ENCODE assay signal across 14 cellular contexts in the genomic region with DNA sequence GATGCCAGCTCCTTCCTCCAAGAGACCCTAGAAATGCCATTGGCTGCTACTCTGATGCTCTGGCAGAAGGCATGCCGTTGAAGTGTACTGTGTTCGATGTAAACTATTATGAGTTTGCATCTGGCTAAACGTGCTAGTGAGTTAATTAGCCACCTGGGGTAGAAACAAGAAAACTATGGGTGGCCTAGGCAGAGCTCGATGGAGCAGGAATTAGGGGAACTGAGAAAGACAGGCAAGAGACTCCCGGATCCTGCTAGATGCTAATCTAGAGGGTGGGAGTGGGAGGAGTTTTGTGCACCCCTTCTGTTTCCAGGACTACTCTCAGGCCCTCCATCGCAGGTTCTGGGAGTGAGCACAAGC. TPM values are rescaled to one million over a fixed set of nuclear protein-coding genes. Genes with fewer than 3 reads are reported as not detected.
DNase-seq lines count a peak whose midpoint lies in the region; ATAC-seq, FAIRE-seq and TF ChIP-seq lines count a peak whose summit lies in the region.
"Had no signal": no experiment of that assay in that cellular context is flagged by ENCODE, and none has a peak within 500 bp of the region (broad histone marks: within the 10 kb centered on the region; RNA-seq: fewer than 3 reads in every experiment).

No MANE protein-coding gene starts in this region.

- H3K9ac ChIP-seq in HepG2 (ENCODE audit: insufficient read depth, low read depth, low read length) (no peak overlapping the region), PC-3 (ENCODE audit: low read length) (no peak overlapping the region)

- H3K4me2 ChIP-seq in HepG2 (ENCODE audit: low read depth, low read length) (no peak overlapping the region), PC-3 (ENCODE audit: low read length) (no peak overlapping the region)

- in situ Hi-C loops in HepG2 (cut with HindIII; ENCODE audit: extremely low pct_ligation_motif_present, low pct_unique_long_range_greater_than_20kb): no loop called here

- H3K9me3 Mint-ChIP-seq in brain: peaks cover 0 to 3% (median 0%) of the 10 kb centered on the region in 5 experiments
- H3K9me3 Mint-ChIP-seq: CD8-positive, alpha-beta T cell; GM23338; H9 had no signal

- intact Hi-C loops in HepG2 (cut with micrococcal nuclease; ENCODE audit: unreplicated experiment) (loop anchor here (1.0 to 5.0 kb wide), 2 partner anchors 61 to 76 kb away; no protein-coding TSS in a partner anchor), right lobe of liver (cut with DNase I) (no loop called here), PC-3 (cut with micrococcal nuclease) (loop anchor here (2.0 kb wide), 1 partner anchor 61 kb away; no protein-coding TSS in a partner anchor)

- H4K20me1 ChIP-seq in HepG2 (ENCODE audit: insufficient read depth, low read length): peaks cover 3% of the 10 kb centered on the region; the same call in 1 of the 2 replicates
- no peaks in the 10 kb centered on the region for H4K20me1 ChIP-seq in PC-3 (ENCODE audit: low read length)

- peaks cover 30% of the 10 kb centered on the region for H3K4me1 Mint-ChIP-seq in brain
- H3K4me1 Mint-ChIP-seq: CD14-positive monocyte had no signal

- H3K4me3 ChIP-seq in HepG2 (replicated peaks in 1 of 3; ENCODE audit: insufficient read depth in 1 of 3, low read depth in 2 of 3, low read length in 3 of 3) (no peak overlapping the region), right lobe of liver (no peak overlapping the region), PC-3 (ENCODE audit: low read length) (no peak overlapping the region), H7 (ENCODE audit: insufficient read depth, low read depth, low read length) (no peak overlapping the region)
- H3K4me3 ChIP-seq: GM23338 had no signal

- peak overlapping the region in 3 of 5 experiments; percentile 2 to 20 (median 11) for H3K27ac Mint-ChIP-seq in brain
- H3K27ac Mint-ChIP-seq: CD14-positive monocyte; CD8-positive, alpha-beta T cell; GM23338; H9 had no signal

- TF ChIP-seq CTCF in HepG2 (CRISPR knock-in tag; IDR thresholded peaks at IDR 0.05) (no peak), right lobe of liver (IDR thresholded peaks at IDR 0.05) (no peak), PC-3 (conservative IDR thresholded peaks at IDR 0.05; ENCODE audit: low read depth, low read length) (peak; percentile 35; the same call in 1 of the 2 replicates), brain (conservative IDR thresholded peaks at IDR 0.05) (no peak), D721Med (IDR thresholded peaks at IDR 0.05; ENCODE audit: insufficient read depth, missing control alignments) (no peak)

- no peaks in the 10 kb centered on the region for H3K36me3 ChIP-seq in HepG2 (replicated peaks in 1 of 2; ENCODE audit: control insufficient read depth in 1 of 2, insufficient read depth in 2 of 2, low read length in 2 of 2)
- H3K36me3 ChIP-seq in right lobe of liver: no peaks in the 10 kb centered on the region
- no peaks in the 10 kb centered on the region for H3K36me3 ChIP-seq in PC-3 (ENCODE audit: low read depth, low read length)
- H3K36me3 ChIP-seq in H7 (replicated peaks; ENCODE audit: control insufficient read depth, insufficient read depth, low read length): no peaks in the 10 kb centered on the region

- H3K9me2 ChIP-seq in PC-3 (replicated peaks; ENCODE audit: low read length): no peaks in the 10 kb centered on the region

- H2AFZ ChIP-seq in HepG2 (ENCODE audit: low read length) (no peak overlapping the region), PC-3 (ENCODE audit: low read length) (no peak overlapping the region)
- H2AFZ ChIP-seq: GM23338 had no signal

- peak overlapping the region in 1 of 5 experiments; percentile 2 for H3K4me3 Mint-ChIP-seq in brain
- H3K4me3 Mint-ChIP-seq: CD14-positive monocyte; CD8-positive, alpha-beta T cell had no signal

- peaks cover 13% of the 10 kb centered on the region for H3K36me3 Mint-ChIP-seq in brain
- H3K36me3 Mint-ChIP-seq: CD14-positive monocyte; CD8-positive, alpha-beta T cell had no signal

- DNase-seq in HepG2 (ENCODE audit: low spot score): no peak
- no peak for DNase-seq in right lobe of liver
- DNase-seq in PC-3: no peak
- DNase-seq in D721Med (ENCODE audit: insufficient read length, low spot score): no peak
- no peak for DNase-seq in H7
- no peak for DNase-seq in cortex of kidney (lab: John Stamatoyannopoulos, UW)
- DNase-seq in DMS153 treated with DMSO at 0.1 percent for 48 hours (lab: John Stamatoyannopoulos, UW; ENCODE audit: unreplicated experiment): no peak

- TF ChIP-seq EP300 in HepG2 (IDR thresholded peaks at IDR 0.05; ENCODE audit: low read depth in 2 of 2, low read length in 2 of 2): no peak
- no peak for TF ChIP-seq EP300 in HepG2 (CRISPR knock-in tag; IDR thresholded peaks at IDR 0.05; ENCODE audit: borderline replicate concordance)

- H3K9me3 ChIP-seq in HepG2 (ENCODE audit: low read length) (no peaks in the 10 kb centered on the region), right lobe of liver (no peaks in the 10 kb centered on the region), PC-3 (ENCODE audit: low read length) (no peaks in the 10 kb centered on the region)

- ATAC-seq in HepG2 (peak; percentile 14; the same call in 1 of the 3 replicates), right lobe of liver (no peak), PC-3 (no peak)
- ATAC-seq: CD8-positive, alpha-beta T cell had no signal

- H3K27me3 Mint-ChIP-seq in brain: peaks cover 29% of the 10 kb centered on the region

- H3F3A ChIP-seq in PC-3 (ENCODE audit: low read length, unreplicated experiment): no peaks in the 10 kb centered on the region

- TF ChIP-seq POLR2A in HepG2 (IDR thresholded peaks at IDR 0.05; ENCODE audit: insufficient read depth in 1 of 2, low read depth in 2 of 2, low read length in 2 of 2): no peak
- no peak for TF ChIP-seq POLR2A in right lobe of liver (IDR thresholded peaks at IDR 0.05)

- 19% methylated on average over 6 of the region's 6 CpGs for WGBS in HepG2 (ENCODE audit: low lambda C conversion rate)
- 11% methylated on average over 5 of the region's 6 CpGs for WGBS in right lobe of liver (ENCODE audit: insufficient coverage, low coverage, low lambda C conversion rate, missing lambda C conversion rate)

- BruUV-seq in HepG2 (replicated peaks; lab: Mats Ljungman, UMichigan): no TSS peak
- no TSS peak for BruUV-seq in PC-3 (replicated peaks; lab: Mats Ljungman, UMichigan)

- POLR2A ChIA-PET in HepG2 (lab: Yijun Ruan, JAX): no interaction called here
- POLR2A ChIA-PET in PC-3 (lab: Charles Lee; ENCODE audit: unreplicated experiment): no interaction called here

- FAIRE-seq in HepG2 (lab: Jason Lieb, UNC) (no peak), D721Med (lab: Jason Lieb, UNC) (no peak)

- H3K79me2 ChIP-seq in HepG2 (ENCODE audit: insufficient read depth, low read length) (no peaks in the 10 kb centered on the region), PC-3 (ENCODE audit: low read length) (no peaks in the 10 kb centered on the region)

- TF ChIP-seq RAD21 in HepG2 (CRISPR knock-in tag; IDR thresholded peaks at IDR 0.05): no peak

- H3K27ac ChIP-seq in HepG2 (ENCODE audit: extremely low read length, insufficient read depth, low read length) (no peak overlapping the region), right lobe of liver (no peak overlapping the region), PC-3 (ENCODE audit: low read length) (no peak overlapping the region)

- H3K27me3 ChIP-seq in HepG2 (ENCODE audit: control insufficient read depth in 1 of 2, insufficient read depth in 2 of 2, low read length in 2 of 2): peaks cover 0 to 1% of the 10 kb centered on the region in 2 experiments; a peak in 1 of 5 replicates
- H3K27me3 ChIP-seq in right lobe of liver: no peaks in the 10 kb centered on the region
- peaks cover 21% of the 10 kb centered on the region for H3K27me3 ChIP-seq in PC-3 (ENCODE audit: low read length)
- no peaks in the 10 kb centered on the region; the same call in 1 of the 2 replicates for H3K27me3 ChIP-seq in H7 (ENCODE audit: control insufficient read depth, insufficient read depth, low read length)

- H3K4me1 ChIP-seq in HepG2 (ENCODE audit: insufficient read depth, low read length) (no peaks in the 10 kb centered on the region), right lobe of liver (no peaks in the 10 kb centered on the region), PC-3 (ENCODE audit: insufficient read depth, low read length) (peaks cover 3% of the 10 kb centered on the region; the same call in 1 of the 2 replicates)

- CTCF ChIA-PET in HepG2 (lab: Yijun Ruan, JAX; ENCODE audit: low intra/inter-chr PET ratio, low total read pairs): interaction anchor here (1.1 to 1.4 kb wide), 2 partner anchors 62 to 74 kb away, joined by 6 to 7 read pairs; no protein-coding TSS in a partner anchor
- CTCF ChIA-PET in PC-3 (lab: Charles Lee): interaction anchor here (0.5 to 1.0 kb wide), 5 partner anchors 9 to 163 kb away, joined by 3 to 14 read pairs (median 3); a partner anchor contains a TSS

RNA-seq across cellular contexts. Expression of a gene that starts 32.0 kb away (rescaled TPM):
- total RNA-seq in HepG2 (2016; rRNA removed; fragmentation: Illumina TruSeq; extraction: Trizol): 0.08 and 0.27 TPM in 2 replicates
- 1.1 TPM in 1 of 2 replicates, not detected in the other for total RNA-seq in HepG2 (2016; cell fraction: cytosol; rRNA removed; fragmentation: Illumina TruSeq; extraction: Trizol; ENCODE audit: low read depth)
- 0.19 TPM in 1 of 2 replicates, not detected in the other for total RNA-seq in HepG2 (2016; cell fraction: insoluble cytoplasmic fraction; rRNA removed; fragmentation: Illumina TruSeq; extraction: Trizol)
- 1.3 TPM in 1 of 2 replicates, not detected in the other for total RNA-seq in HepG2 (2016; cell fraction: membrane; rRNA removed; fragmentation: Illumina TruSeq; extraction: Trizol)
- 1.0 TPM in 1 of 2 replicates, not detected in the other for total RNA-seq in HepG2 (2016; cell fraction: nucleus; rRNA removed; fragmentation: Illumina TruSeq; extraction: Trizol)
- 0.17 and 0.59 TPM in 2 replicates for polyA plus RNA-seq in HepG2 (2011; rRNA removed)
- 0.18 and 0.24 TPM in 2 replicates for polyA plus RNA-seq in HepG2 (2011; cell fraction: cytosol; rRNA removed)
- polyA plus RNA-seq in HepG2 (2011; cell fraction: nucleus; rRNA removed): 0.90 and 1.1 TPM in 2 replicates
- polyA plus RNA-seq in HepG2 (2012): 0.52 and 0.55 TPM in 2 replicates
- polyA plus RNA-seq in HepG2 (2016; cell fraction: cytosol; fragmentation: Illumina TruSeq; extraction: Trizol; ENCODE audit: low read depth): 0.12 and 0.34 TPM in 2 replicates
- not detected in 2 replicates for polyA plus RNA-seq in HepG2 (2016; cell fraction: insoluble cytoplasmic fraction; fragmentation: Illumina TruSeq; extraction: Trizol; ENCODE audit: low read depth)
- polyA plus RNA-seq in HepG2 (2016; cell fraction: membrane; fragmentation: Illumina TruSeq; extraction: Trizol; ENCODE audit: low read depth): not detected in 2 replicates
- polyA plus RNA-seq in HepG2 (2016; cell fraction: nucleus; fragmentation: Illumina TruSeq; extraction: Trizol; ENCODE audit: insufficient read depth, low read depth): 0.49 TPM in 1 of 2 replicates, not detected in the other
- polyA minus RNA-seq in HepG2 (2011; rRNA and poly(A)+ RNA removed; ENCODE audit: low replicate concordance): 0.28 TPM in 1 of 2 replicates, not detected in the other
- polyA minus RNA-seq in HepG2 (2011; cell fraction: cytosol; rRNA and poly(A)+ RNA removed): 1.8 TPM in 1 of 2 replicates, not detected in the other
- 0.26 and 0.37 TPM in 2 replicates for polyA minus RNA-seq in HepG2 (2011; cell fraction: nucleus; rRNA and poly(A)+ RNA removed)
- total RNA-seq in right lobe of liver: under 1 TPM in 4 of 6 experiments, not detected in 2; 0.07 to 0.82 (median 0.15) TPM
- total RNA-seq in PC-3 (2014; rRNA removed): 4.0 and 5.4 TPM in 2 replicates
- 53.6 TPM for polyA plus RNA-seq in brain (ENCODE audit: insufficient read depth, low read depth, low replicate concordance)
- total RNA-seq in H7 (2014; rRNA removed; shearing (Covaris generic)): 2.1 and 2.2 TPM in 2 replicates
- total RNA-seq: HT1080 had no signal

RNA-seq across cellular contexts. Expression of a gene that starts 57.4 kb away (rescaled TPM):
- total RNA-seq in HepG2 (2016; rRNA removed; fragmentation: Illumina TruSeq; extraction: Trizol) (not detected in 2 replicates), right lobe of liver (not detected), PC-3 (2014; rRNA removed) (not detected in 2 replicates)
- total RNA-seq in HepG2 (2016; cell fraction: cytosol; rRNA removed; fragmentation: Illumina TruSeq; extraction: Trizol; ENCODE audit: low read depth): not detected in 2 replicates
- not detected in 2 replicates for total RNA-seq in HepG2 (2016; cell fraction: insoluble cytoplasmic fraction; rRNA removed; fragmentation: Illumina TruSeq; extraction: Trizol)
- not detected in 2 replicates for total RNA-seq in HepG2 (2016; cell fraction: membrane; rRNA removed; fragmentation: Illumina TruSeq; extraction: Trizol)
- not detected in 2 replicates for total RNA-seq in HepG2 (2016; cell fraction: nucleus; rRNA removed; fragmentation: Illumina TruSeq; extraction: Trizol)
- polyA plus RNA-seq in HepG2 (2011; rRNA removed) (0.04 and 0.05 TPM in 2 replicates), brain (ENCODE audit: insufficient read depth, low read depth, low replicate concordance) (28.3 TPM)
- polyA plus RNA-seq in HepG2 (2011; cell fraction: cytosol; rRNA removed): 0.03 and 0.09 TPM in 2 replicates
- not detected in 2 replicates for polyA plus RNA-seq in HepG2 (2011; cell fraction: nucleus; rRNA removed)
- not detected in 2 replicates for polyA plus RNA-seq in HepG2 (2012)
- polyA plus RNA-seq in HepG2 (2016; cell fraction: cytosol; fragmentation: Illumina TruSeq; extraction: Trizol; ENCODE audit: low read depth): not detected in 2 replicates
- polyA plus RNA-seq in HepG2 (2016; cell fraction: insoluble cytoplasmic fraction; fragmentation: Illumina TruSeq; extraction: Trizol; ENCODE audit: low read depth): not detected in 2 replicates
- 0.09 TPM in 1 of 2 replicates, not detected in the other for polyA plus RNA-seq in HepG2 (2016; cell fraction: membrane; fragmentation: Illumina TruSeq; extraction: Trizol; ENCODE audit: low read depth)
- polyA plus RNA-seq in HepG2 (2016; cell fraction: nucleus; fragmentation: Illumina TruSeq; extraction: Trizol; ENCODE audit: insufficient read depth, low read depth): not detected in 2 replicates
- not detected in 2 replicates for polyA minus RNA-seq in HepG2 (2011; rRNA and poly(A)+ RNA removed; ENCODE audit: low replicate concordance)
- not detected in 2 replicates for polyA minus RNA-seq in HepG2 (2011; cell fraction: cytosol; rRNA and poly(A)+ RNA removed)
- polyA minus RNA-seq in HepG2 (2011; cell fraction: nucleus; rRNA and poly(A)+ RNA removed): not detected in 2 replicates
- 0.07 TPM in 1 of 2 replicates, not detected in the other for total RNA-seq in H7 (2014; rRNA removed; shearing (Covaris generic))
- total RNA-seq: CD8-positive, alpha-beta T cell; Daoy; HT1080 had no signal
- polyA plus RNA-seq: CD14-positive monocyte had no signal

Comparison
In these comparisons a context has a peak if more than half of its experiments do, and no peak if none do; other contexts are left out.
1. intact Hi-C loops: an anchor here in HepG2 (1.0 to 5.0 kb wide) and PC-3 (2.0 kb wide); none called in right lobe of liver.